In genomic region chr19:17739121-17739875, GRCh38 we compare ENCODE assay signal across 12 cellular contexts. TPM values are rescaled to one million over a fixed set of nuclear protein-coding genes. Genes with fewer than 3 reads are reported as not detected.
DNase-seq lines count a peak whose midpoint lies in the region; ATAC-seq and TF ChIP-seq lines count a peak whose summit lies in the region.
"Had no signal": no experiment of that assay in that cellular context is flagged by ENCODE, and none has a peak within 500 bp of the region (broad histone marks: within the 10 kb centered on the region; RNA-seq: fewer than 3 reads in every experiment).

No MANE protein-coding gene starts in this region.

- H3K27me3 ChIP-seq in GM06990 (replicated peaks; ENCODE audit: control insufficient read depth, insufficient read depth, low read length): no peaks in the 10 kb centered on the region
- no peaks in the 10 kb centered on the region for H3K27me3 ChIP-seq in lower lobe of right lung (ENCODE audit: low read depth)
- H3K27me3 ChIP-seq: thyroid gland had no signal

- no peak for TF ChIP-seq CTCF in GM06990 (IDR thresholded peaks at IDR 0.05; ENCODE audit: insufficient read depth, low read length, poor library complexity, severe bottlenecking)
- no peak for TF ChIP-seq CTCF in lower lobe of right lung (IDR thresholded peaks at IDR 0.05)

- H3K27ac ChIP-seq in lower lobe of right lung: no peak overlapping the region
- H3K27ac ChIP-seq: SK-N-MC, thyroid gland had no signal

- H3K4me1 ChIP-seq in lower lobe of right lung: peaks cover 6% of the 10 kb centered on the region
- H3K4me1 ChIP-seq: thyroid gland had no signal

- H3K9me3 ChIP-seq in lower lobe of right lung: no peaks in the 10 kb centered on the region
- H3K9me3 ChIP-seq: thyroid gland had no signal

- intact Hi-C loops in lower lobe of right lung (cut with DNase I): no loop called here

- H3K36me3 ChIP-seq in GM06990 (ENCODE audit: control insufficient read depth, insufficient read depth, low read length) (peaks cover 6% of the 10 kb centered on the region), lower lobe of right lung (peaks cover 40% of the 10 kb centered on the region)

- DNase-seq in GM06990 (ENCODE audit: extremely low read depth, insufficient read length) (peak; percentile 72), SK-N-DZ (ENCODE audit: low spot score) (peak; percentile 73), lower lobe of right lung (peak; percentile 70)
- DNase-seq in stimulated activated CD4-positive, alpha-beta T cell treated with anti-CD3 and anti-CD28 coated beads, Interleukin-1b, Interleukin-23, amount 100 ng/mL, for 48 hours: no peak
- no peak for DNase-seq in activated CD4-positive, alpha-beta T cell treated with anti-CD3 and anti-CD28 coated beads, Interleukin-2, amount 50 U/mL, for 48 hours
- DNase-seq: activated naive CD4-positive, alpha-beta T cell treated with anti-CD3 and anti-CD28 coated beads for 36 hours; left cardiac atrium; thyroid gland had no signal

- ATAC-seq in HG03432 (IDR thresholded peaks at IDR 0.05; ENCODE audit: unreplicated experiment): peak; percentile 55
- ATAC-seq in lower lobe of right lung: peak in 1 of 2 donors; percentile 62
- ATAC-seq in HG03521 (IDR thresholded peaks at IDR 0.05; ENCODE audit: unreplicated experiment): no peak
- ATAC-seq in GM21515 (IDR thresholded peaks at IDR 0.05; ENCODE audit: unreplicated experiment): no peak

- H3K4me3 ChIP-seq in GM06990 (replicated peaks; ENCODE audit: low read depth, low read length) (no peak overlapping the region), lower lobe of right lung (no peak overlapping the region)
- H3K4me3 ChIP-seq: SK-N-MC, thyroid gland had no signal

RNA-seq across cellular contexts. Expression of gene FCHO1, which starts 12.0 kb away (rescaled TPM):
- polyA plus RNA-seq in SK-N-DZ (2014; cell fraction: cytosol; rRNA removed): 11.8 and 13.1 TPM in 2 replicates
- 15.7 and 16.8 TPM in 2 replicates for polyA plus RNA-seq in SK-N-DZ (2014; cell fraction: nucleus; rRNA removed)
- total RNA-seq in lower lobe of right lung: 8.7 TPM

RNA-seq across cellular contexts. Expression of gene MAP1S, which starts 20.0 kb away (rescaled TPM):
- 9.4 and 23.3 TPM in 2 replicates for polyA plus RNA-seq in SK-N-DZ (2014; cell fraction: cytosol; rRNA removed)
- 5.7 and 20.2 TPM in 2 replicates for polyA plus RNA-seq in SK-N-DZ (2014; cell fraction: nucleus; rRNA removed)
- 67.1 TPM for total RNA-seq in lower lobe of right lung

RNA-seq across cellular contexts. Expression of gene UNC13A, which starts 51.1 kb away (rescaled TPM):
- polyA plus RNA-seq in SK-N-DZ (2014; cell fraction: cytosol; rRNA removed): 3.8 and 4.0 TPM in 2 replicates
- 11.3 and 12.9 TPM in 2 replicates for polyA plus RNA-seq in SK-N-DZ (2014; cell fraction: nucleus; rRNA removed)
- total RNA-seq in lower lobe of right lung: 0.21 TPM

RNA-seq across cellular contexts. Expression of gene B3GNT3, which starts 55.6 kb away (rescaled TPM):
- polyA plus RNA-seq in SK-N-DZ (2014; cell fraction: cytosol; rRNA removed): not detected in 2 replicates
- not detected in 2 replicates for polyA plus RNA-seq in SK-N-DZ (2014; cell fraction: nucleus; rRNA removed)
- total RNA-seq in lower lobe of right lung: 1.6 TPM

Comparison
In these comparisons a context has a peak if more than half of its experiments do, and no peak if none do; other contexts are left out.
1. DNase-seq: peak in GM06990 (single experiment), SK-N-DZ (single experiment) and lower lobe of right lung (single experiment); none in stimulated activated CD4-positive, alpha-beta T cell treated with anti-CD3 and anti-CD28 coated beads, Interleukin-1b, Interleukin-23, amount 100 ng/mL, for 48 hours (single experiment) and activated CD4-positive, alpha-beta T cell treated with anti-CD3 and anti-CD28 coated beads, Interleukin-2, amount 50 U/mL, for 48 hours (0 of 2).